ENCODE assay signal across 9 cellular contexts in the genomic region with DNA sequence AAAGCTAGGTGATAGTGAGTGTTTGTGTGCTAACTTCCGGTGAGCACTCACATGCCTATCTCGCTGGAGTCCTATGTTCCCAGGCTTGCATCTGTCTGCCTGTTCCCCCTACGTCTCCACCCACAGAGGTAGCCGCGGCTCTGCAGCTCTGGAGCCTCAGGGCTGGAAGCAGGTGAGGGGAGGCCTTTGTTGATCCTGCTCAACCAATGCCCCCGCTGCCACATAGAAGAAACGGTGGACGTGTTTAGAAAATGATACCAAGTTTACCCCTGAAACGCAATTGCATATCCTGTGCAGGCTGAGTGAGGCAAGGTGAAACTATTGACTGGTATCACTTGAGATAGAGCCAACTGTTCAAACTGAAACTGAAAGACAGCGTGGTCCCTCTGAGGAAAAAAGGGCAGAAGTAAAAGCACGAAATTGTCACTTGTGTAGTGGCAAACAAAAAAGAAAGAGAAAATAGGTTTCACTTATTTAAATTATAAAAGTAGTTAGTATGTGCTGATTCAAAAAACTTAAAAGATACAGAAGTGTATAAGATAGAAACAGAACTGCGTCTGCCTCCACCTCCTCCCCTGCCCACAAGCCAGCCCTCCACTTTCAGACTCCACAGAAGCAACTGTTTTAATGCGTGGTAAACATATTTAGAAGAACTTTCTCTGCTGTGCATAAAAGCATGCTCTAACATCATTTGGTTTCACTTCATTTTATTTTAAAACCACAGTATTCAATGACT. TPM values are rescaled to one million over a fixed set of nuclear protein-coding genes. Genes with fewer than 3 reads are reported as not detected.
DNase-seq lines count a peak whose midpoint lies in the region; ATAC-seq and TF ChIP-seq lines count a peak whose summit lies in the region.
"Had no signal": no experiment of that assay in that cellular context is flagged by ENCODE, and none has a peak within 500 bp of the region (broad histone marks: within the 10 kb centered on the region; RNA-seq: fewer than 3 reads in every experiment).

No MANE protein-coding gene starts in this region.

- peak overlapping the region in 3 of 10 donors; percentile 32 to 77 (median 62) for H3K27ac ChIP-seq in heart right ventricle
- H3K27ac ChIP-seq in SU-DHL-6 (ENCODE audit: low read depth, low read length) = peak overlapping the region; percentile 51
- H3K27ac ChIP-seq in mammary epithelial cell (ENCODE audit: insufficient read depth, low read depth, low read length) = peak overlapping the region; percentile 66
- H3K27ac ChIP-seq: cardiac muscle cell had no signal

- H4K20me1 ChIP-seq in SU-DHL-6 (ENCODE audit: low read depth, low read length) (no peaks in the 10 kb centered on the region), mammary epithelial cell (ENCODE audit: insufficient read depth, low read length) (no peaks in the 10 kb centered on the region)

- intact Hi-C loops in heart right ventricle (cut with DNase I) = loop anchor here in 2 of 10 donors (2.0 to 5.0 kb wide), 2 partner anchors 26 to 35 kb away; no protein-coding TSS in a partner anchor
- intact Hi-C loops in Right ventricle myocardium inferior (cut with DNase I) = no loop called here
- intact Hi-C loops in mammary epithelial cell (cut with micrococcal nuclease) = no loop called here

- no peaks in the 10 kb centered on the region for H3K36me3 ChIP-seq in heart right ventricle
- H3K36me3 ChIP-seq in SU-DHL-6 (ENCODE audit: low read length) = no peaks in the 10 kb centered on the region
- no peaks in the 10 kb centered on the region for H3K36me3 ChIP-seq in mammary epithelial cell (ENCODE audit: insufficient read depth, low read length)
- H3K36me3 ChIP-seq: cardiac muscle cell had no signal

- dilution Hi-C loops in mammary epithelial cell (cut with HindIII; ENCODE audit: low sequenced_read_pairs) = no loop called here

- in situ Hi-C loops in mammary epithelial cell (cut with MboI; ENCODE audit: low sequenced_read_pairs in 2 of 2) = no loop called here

- H3K4me3 ChIP-seq in heart right ventricle = peak overlapping the region in 8 of 10 donors; percentile 4 to 40 (median 35)
- peak overlapping the region; percentile 43 for H3K4me3 ChIP-seq in SU-DHL-6 (ENCODE audit: insufficient read depth, low read length, poor library complexity, severe bottlenecking)
- peak overlapping the region; percentile 6 to 13 (median 11) for H3K4me3 ChIP-seq in mammary epithelial cell (replicated peaks in 1 of 3; ENCODE audit: insufficient read depth in 1 of 3, low read depth in 2 of 3, low read length in 3 of 3)
- H3K4me3 ChIP-seq: cardiac muscle cell had no signal

- ATAC-seq in heart right ventricle (peak in 6 of 8 donors; percentile 28 to 76 (median 47)), Right ventricle myocardium inferior (no peak), HG03175 (IDR thresholded peaks at IDR 0.05; ENCODE audit: unreplicated experiment) (peak; percentile 98)

- no peak for TF ChIP-seq CTCF in heart right ventricle (IDR thresholded peaks at IDR 0.05)
- TF ChIP-seq CTCF in SU-DHL-6 (IDR thresholded peaks at IDR 0.05; ENCODE audit: insufficient read depth, low read length, poor library complexity, severe bottlenecking) = no peak
- no peak for TF ChIP-seq CTCF in mammary epithelial cell (conservative IDR thresholded peaks at IDR 0.05 in 1 of 2, IDR thresholded peaks at IDR 0.05 in 1 of 2; ENCODE audit: extremely low read depth in 1 of 2, insufficient read depth in 1 of 2, low read depth in 1 of 2, low read length in 2 of 2)

- WGBS in heart right ventricle, 2 donors = 55 to 71% methylated on average over 13 of the region's 13 CpGs
- WGBS in mammary epithelial cell (ENCODE audit: low coverage, missing lambda C conversion rate) = 31% methylated on average over 10 of the region's 13 CpGs

- H3F3A ChIP-seq in SU-DHL-6 (ENCODE audit: insufficient read depth) = peaks cover 8% of the 10 kb centered on the region; the same call in 1 of the 2 replicates

- H3K79me2 ChIP-seq in SU-DHL-6 (ENCODE audit: insufficient read depth, low read length) (no peaks in the 10 kb centered on the region), mammary epithelial cell (ENCODE audit: insufficient read depth, low read length) (no peaks in the 10 kb centered on the region)

- H3K27me3 ChIP-seq in heart right ventricle (no peaks in the 10 kb centered on the region), SU-DHL-6 (ENCODE audit: low read length) (no peaks in the 10 kb centered on the region), mammary epithelial cell (ENCODE audit: insufficient read depth, low read length) (no peaks in the 10 kb centered on the region)
- H3K27me3 ChIP-seq: cardiac muscle cell had no signal

- H3K9ac ChIP-seq in SU-DHL-6 (ENCODE audit: low read length) = peak overlapping the region; percentile 35; the same call in 1 of the 2 replicates
- peak overlapping the region; percentile 40 for H3K9ac ChIP-seq in mammary epithelial cell (ENCODE audit: insufficient read depth, low read length)

- H3K4me2 ChIP-seq in SU-DHL-6 (ENCODE audit: low read depth, low read length, poor library complexity, severe bottlenecking) (peak overlapping the region; percentile 88), mammary epithelial cell (ENCODE audit: insufficient read depth, low read depth, low read length) (peak overlapping the region; percentile 69)

- no peaks in the 10 kb centered on the region for H3K9me2 ChIP-seq in SU-DHL-6 (replicated peaks; ENCODE audit: insufficient read depth, low read length)

- DNase-seq in heart right ventricle (no peak), Right ventricle myocardium inferior (ENCODE audit: missing footprints) (no peak), mammary epithelial cell (peak; percentile 83), EL (no peak), nucleus accumbens (lab: John Stamatoyannopoulos, UW) (no peak)
- peak; percentile 33 to 43 for DNase-seq in stimulated activated CD4-positive, alpha-beta T cell treated with anti-CD3 and anti-CD28 coated beads, Interleukin-12 subunit alpha, Interleukin-12 subunit beta, amount 100 ng/mL, for 24 hours (ENCODE audit: low read depth in 2 of 2)

- peaks cover 0 to 19% (median 0%) of the 10 kb centered on the region in 9 donors for H3K4me1 ChIP-seq in heart right ventricle
- H3K4me1 ChIP-seq in mammary epithelial cell (ENCODE audit: insufficient read depth, low read length) = no peaks in the 10 kb centered on the region

- H2AFZ ChIP-seq in SU-DHL-6 (ENCODE audit: low read depth, low read length, severe bottlenecking) = peak overlapping the region; percentile 97
- H2AFZ ChIP-seq in mammary epithelial cell (ENCODE audit: low read depth, low read length) = peak overlapping the region; percentile 75

- CTCF ChIA-PET in mammary epithelial cell (lab: Charles Lee; ENCODE audit: low non-redundant PET) = no interaction called here

- H3K9me3 ChIP-seq in heart right ventricle = peaks cover 0 to 6% (median 0%) of the 10 kb centered on the region in 11 donors
- H3K9me3 ChIP-seq in SU-DHL-6 (ENCODE audit: insufficient read depth, low read length) = no peaks in the 10 kb centered on the region
- no peaks in the 10 kb centered on the region for H3K9me3 ChIP-seq in mammary epithelial cell (replicated peaks; ENCODE audit: insufficient read depth, low read length)

- no TSS peak for BruUV-seq in mammary epithelial cell (replicated peaks; lab: Mats Ljungman, UMichigan)

RNA-seq across cellular contexts. Expression of a gene that starts 38.6 kb away (rescaled TPM):
- total RNA-seq in heart right ventricle (10 to 100 TPM; 27.5 to 81.5 (median 46.5) TPM), Right ventricle myocardium inferior (51.5 TPM), mammary epithelial cell (10 to 100 TPM; 60.3 to 62.3 TPM)
- polyA plus RNA-seq in heart right ventricle (10 to 100 TPM; 26.2 to 33.9 TPM), mammary epithelial cell (21.9 TPM)
- polyA minus RNA-seq in mammary epithelial cell = 27.6 TPM

Comparison
In these comparisons a context has a peak if more than half of its experiments do, and no peak if none do; other contexts are left out.
1. DNase-seq: peak in mammary epithelial cell (single experiment) and stimulated activated CD4-positive, alpha-beta T cell treated with anti-CD3 and anti-CD28 coated beads, Interleukin-12 subunit alpha, Interleukin-12 subunit beta, amount 100 ng/mL, for 24 hours (2 of 2); none in heart right ventricle (0 of 2), Right ventricle myocardium inferior (single experiment), EL (single experiment) and nucleus accumbens (0 of 56).
2. Peak in every context shown above with its lines, with median percentiles within 50 percentile points of each other: H3K4me3 ChIP-seq.